ENCODE assay signal across 1 cellular context in the genomic region with DNA sequence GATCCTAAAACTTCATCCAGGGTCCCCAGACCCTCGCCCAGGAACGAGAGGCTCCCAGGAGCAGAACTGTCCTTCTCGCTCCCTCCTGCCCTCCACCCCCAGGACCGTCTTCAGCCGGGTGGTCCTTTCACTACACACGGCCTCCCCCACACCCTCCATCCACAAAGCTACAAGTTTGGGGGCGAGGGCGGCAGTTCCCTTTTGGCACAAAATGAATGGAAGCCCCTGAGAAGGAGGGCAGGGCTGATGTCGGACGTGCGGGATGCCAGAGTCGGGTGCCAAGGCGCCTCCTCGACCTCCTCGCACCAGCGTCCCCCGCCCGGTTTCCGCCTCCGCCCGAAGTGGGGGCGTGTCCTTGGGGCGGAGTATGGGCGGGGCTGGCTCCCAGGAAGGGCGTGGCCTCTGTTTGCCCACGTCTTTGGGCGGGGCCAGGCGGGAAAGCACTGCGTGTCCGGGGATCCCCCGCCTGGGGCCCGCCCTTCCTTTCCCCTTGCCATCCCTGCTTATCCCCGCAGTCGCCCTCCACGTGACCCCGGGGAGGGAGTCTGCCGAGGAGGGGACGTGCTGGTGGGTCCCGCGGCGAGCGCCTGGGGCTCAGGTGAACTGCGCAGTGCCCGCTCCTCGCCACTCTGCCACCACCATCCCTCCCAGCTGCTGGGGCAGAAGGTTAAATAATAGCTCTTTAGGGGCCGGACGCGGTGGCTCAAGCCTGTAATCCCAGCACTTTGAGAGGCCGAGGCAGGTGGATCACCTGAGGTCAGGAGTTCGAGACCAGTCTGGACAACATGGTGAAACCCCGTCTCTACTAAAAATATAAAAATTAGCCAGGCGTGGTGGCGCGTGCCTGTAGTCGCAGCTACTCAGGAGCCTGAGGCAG.
TF ChIP-seq lines count a peak whose summit lies in the region.

No MANE protein-coding gene starts in this region.

TF ChIP-seq in K562, 482 proteins besides CTCF, POLR2A, EP300 and RAD21 (continued from another document and continues in another):
- TF ChIP-seq RERE (CRISPR knock-in tag; IDR thresholded peaks at IDR 0.05; ENCODE audit: borderline replicate concordance) = no peak
- peak; percentile 52; the same call in 1 of the 2 replicates for TF ChIP-seq HDAC2 (IDR thresholded peaks at IDR 0.05)
- no peak for TF ChIP-seq POLR3A (IDR thresholded peaks at IDR 0.05; ENCODE audit: borderline replicate concordance, extremely low read depth, insufficient read depth, insufficient read length)
- TF ChIP-seq GTF2A2 (tag; IDR thresholded peaks at IDR 0.05) = no peak
- no peak for TF ChIP-seq ZNF174 (CRISPR knock-in tag; IDR thresholded peaks at IDR 0.05)
- no peak for TF ChIP-seq HSF4 (CRISPR knock-in tag; IDR thresholded peaks at IDR 0.05; ENCODE audit: borderline replicate concordance)
- TF ChIP-seq NCOA4 (IDR thresholded peaks at IDR 0.05; ENCODE audit: partially characterized antibody) = no peak
- no peak for TF ChIP-seq POLR3G (IDR thresholded peaks at IDR 0.05; ENCODE audit: extremely low read depth, insufficient read length, insufficient replicate concordance)
- TF ChIP-seq ETV1 (tag; conservative IDR thresholded peaks at IDR 0.05; ENCODE audit: low read depth) = 0 out of 2 replicates have a peak, but pooled peaks have one; percentile 10
- TF ChIP-seq ZHX1 (conservative IDR thresholded peaks at IDR 0.05; ENCODE audit: low read length) = no peak
- TF ChIP-seq COPS2 (conservative IDR thresholded peaks at IDR 0.05) = no peak
- TF ChIP-seq, protein P1, sequence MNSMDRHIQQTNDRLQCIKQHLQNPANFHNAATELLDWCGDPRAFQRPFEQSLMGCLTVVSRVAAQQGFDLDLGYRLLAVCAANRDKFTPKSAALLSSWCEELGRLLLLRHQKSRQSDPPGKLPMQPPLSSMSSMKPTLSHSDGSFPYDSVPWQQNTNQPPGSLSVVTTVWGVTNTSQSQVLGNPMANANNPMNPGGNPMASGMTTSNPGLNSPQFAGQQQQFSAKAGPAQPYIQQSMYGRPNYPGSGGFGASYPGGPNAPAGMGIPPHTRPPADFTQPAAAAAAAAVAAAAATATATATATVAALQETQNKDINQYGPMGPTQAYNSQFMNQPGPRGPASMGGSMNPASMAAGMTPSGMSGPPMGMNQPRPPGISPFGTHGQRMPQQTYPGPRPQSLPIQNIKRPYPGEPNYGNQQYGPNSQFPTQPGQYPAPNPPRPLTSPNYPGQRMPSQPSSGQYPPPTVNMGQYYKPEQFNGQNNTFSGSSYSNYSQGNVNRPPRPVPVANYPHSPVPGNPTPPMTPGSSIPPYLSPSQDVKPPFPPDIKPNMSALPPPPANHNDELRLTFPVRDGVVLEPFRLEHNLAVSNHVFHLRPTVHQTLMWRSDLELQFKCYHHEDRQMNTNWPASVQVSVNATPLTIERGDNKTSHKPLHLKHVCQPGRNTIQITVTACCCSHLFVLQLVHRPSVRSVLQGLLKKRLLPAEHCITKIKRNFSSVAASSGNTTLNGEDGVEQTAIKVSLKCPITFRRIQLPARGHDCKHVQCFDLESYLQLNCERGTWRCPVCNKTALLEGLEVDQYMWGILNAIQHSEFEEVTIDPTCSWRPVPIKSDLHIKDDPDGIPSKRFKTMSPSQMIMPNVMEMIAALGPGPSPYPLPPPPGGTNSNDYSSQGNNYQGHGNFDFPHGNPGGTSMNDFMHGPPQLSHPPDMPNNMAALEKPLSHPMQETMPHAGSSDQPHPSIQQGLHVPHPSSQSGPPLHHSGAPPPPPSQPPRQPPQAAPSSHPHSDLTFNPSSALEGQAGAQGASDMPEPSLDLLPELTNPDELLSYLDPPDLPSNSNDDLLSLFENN (IDR thresholded peaks at IDR 0.05; ENCODE audit: low read depth in 2 of 2, low read length in 2 of 2) = no peak
- TF ChIP-seq RBM17 (IDR thresholded peaks at IDR 0.05; ENCODE audit: borderline replicate concordance, low read depth, low read length) = no peak
- no peak for TF ChIP-seq CREBBP (IDR thresholded peaks at IDR 0.05; ENCODE audit: low read depth, low read length)
- TF ChIP-seq CREB3 (tag; conservative IDR thresholded peaks at IDR 0.05; ENCODE audit: low read depth) = no peak; the same call in 1 of the 2 replicates
- TF ChIP-seq MTA3 (IDR thresholded peaks at IDR 0.05; ENCODE audit: borderline replicate concordance) = 0 out of 2 replicates have a peak, but pooled peaks have one; percentile 73
- TF ChIP-seq ZNF212 (CRISPR knock-in tag; IDR thresholded peaks at IDR 0.05) = no peak
- no peak for TF ChIP-seq ZKSCAN1 (IDR thresholded peaks at IDR 0.05; ENCODE audit: low read depth, low read length)
- TF ChIP-seq GATA2 (CRISPR knock-in tag; IDR thresholded peaks at IDR 0.05) = no peak
- peak in 1 of 2 experiments; percentile 61; a peak in 2 of 4 replicates for TF ChIP-seq HDAC1 (IDR thresholded peaks at IDR 0.05)
- no peak for TF ChIP-seq PTRF (tag; IDR thresholded peaks at IDR 0.05)
- TF ChIP-seq ZFP36 (IDR thresholded peaks at IDR 0.05; ENCODE audit: low read depth, low read length, partially characterized antibody) = no peak
- TF ChIP-seq KLF1 (tag; IDR thresholded peaks at IDR 0.05) = peak; percentile 84; the same call in 1 of the 2 replicates
- TF ChIP-seq POLR2G (IDR thresholded peaks at IDR 0.05; ENCODE audit: low read depth, low read length) = peak; percentile 84
- TF ChIP-seq GABPA (tag; conservative IDR thresholded peaks at IDR 0.05; ENCODE audit: low read depth) = peak; percentile 67
- no peak for TF ChIP-seq C11orf30 (IDR thresholded peaks at IDR 0.05; ENCODE audit: low read depth)
- TF ChIP-seq, protein P2, sequence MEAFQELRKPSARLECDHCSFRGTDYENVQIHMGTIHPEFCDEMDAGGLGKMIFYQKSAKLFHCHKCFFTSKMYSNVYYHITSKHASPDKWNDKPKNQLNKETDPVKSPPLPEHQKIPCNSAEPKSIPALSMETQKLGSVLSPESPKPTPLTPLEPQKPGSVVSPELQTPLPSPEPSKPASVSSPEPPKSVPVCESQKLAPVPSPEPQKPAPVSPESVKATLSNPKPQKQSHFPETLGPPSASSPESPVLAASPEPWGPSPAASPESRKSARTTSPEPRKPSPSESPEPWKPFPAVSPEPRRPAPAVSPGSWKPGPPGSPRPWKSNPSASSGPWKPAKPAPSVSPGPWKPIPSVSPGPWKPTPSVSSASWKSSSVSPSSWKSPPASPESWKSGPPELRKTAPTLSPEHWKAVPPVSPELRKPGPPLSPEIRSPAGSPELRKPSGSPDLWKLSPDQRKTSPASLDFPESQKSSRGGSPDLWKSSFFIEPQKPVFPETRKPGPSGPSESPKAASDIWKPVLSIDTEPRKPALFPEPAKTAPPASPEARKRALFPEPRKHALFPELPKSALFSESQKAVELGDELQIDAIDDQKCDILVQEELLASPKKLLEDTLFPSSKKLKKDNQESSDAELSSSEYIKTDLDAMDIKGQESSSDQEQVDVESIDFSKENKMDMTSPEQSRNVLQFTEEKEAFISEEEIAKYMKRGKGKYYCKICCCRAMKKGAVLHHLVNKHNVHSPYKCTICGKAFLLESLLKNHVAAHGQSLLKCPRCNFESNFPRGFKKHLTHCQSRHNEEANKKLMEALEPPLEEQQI (IDR thresholded peaks at IDR 0.05) = no peak
- TF ChIP-seq ILF3 (IDR thresholded peaks at IDR 0.05; ENCODE audit: borderline replicate concordance) = no peak
- no peak for TF ChIP-seq MEF2A (IDR thresholded peaks at IDR 0.05; ENCODE audit: control insufficient read depth, low read depth, low read length)
- TF ChIP-seq TRIM24 (IDR thresholded peaks at IDR 0.05) = no peak
- TF ChIP-seq ZNF77 (CRISPR knock-in tag; IDR thresholded peaks at IDR 0.05) = no peak
- no peak for TF ChIP-seq ZNF184 (CRISPR knock-in tag; IDR thresholded peaks at IDR 0.05)
- peak; percentile 39; the same call in 1 of the 2 replicates for TF ChIP-seq HLTF (IDR thresholded peaks at IDR 0.05)
- TF ChIP-seq EGR1 (conservative IDR thresholded peaks at IDR 0.05) = peak; percentile 90
- no peak for TF ChIP-seq JUNB (CRISPR knock-in tag; conservative IDR thresholded peaks at IDR 0.05)
- TF ChIP-seq, protein P3, sequence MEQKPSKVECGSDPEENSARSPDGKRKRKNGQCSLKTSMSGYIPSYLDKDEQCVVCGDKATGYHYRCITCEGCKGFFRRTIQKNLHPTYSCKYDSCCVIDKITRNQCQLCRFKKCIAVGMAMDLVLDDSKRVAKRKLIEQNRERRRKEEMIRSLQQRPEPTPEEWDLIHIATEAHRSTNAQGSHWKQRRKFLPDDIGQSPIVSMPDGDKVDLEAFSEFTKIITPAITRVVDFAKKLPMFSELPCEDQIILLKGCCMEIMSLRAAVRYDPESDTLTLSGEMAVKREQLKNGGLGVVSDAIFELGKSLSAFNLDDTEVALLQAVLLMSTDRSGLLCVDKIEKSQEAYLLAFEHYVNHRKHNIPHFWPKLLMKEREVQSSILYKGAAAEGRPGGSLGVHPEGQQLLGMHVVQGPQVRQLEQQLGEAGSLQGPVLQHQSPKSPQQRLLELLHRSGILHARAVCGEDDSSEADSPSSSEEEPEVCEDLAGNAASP (IDR thresholded peaks at IDR 0.05) = no peak
- TF ChIP-seq ZEB2 (IDR thresholded peaks at IDR 0.05) = no peak
- TF ChIP-seq L3MBTL2 (IDR thresholded peaks at IDR 0.05) = peak; percentile 74
- peak; percentile 27 for TF ChIP-seq TBP (optimal IDR thresholded peaks at IDR 0.05; ENCODE audit: low read depth, low read length)
- no peak for TF ChIP-seq MAFK (IDR thresholded peaks at IDR 0.05; ENCODE audit: low read length)
- TF ChIP-seq PHB2 (IDR thresholded peaks at IDR 0.05; ENCODE audit: low read depth) = no peak
- no peak for TF ChIP-seq NR3C1 (CRISPR knock-in tag; IDR thresholded peaks at IDR 0.05)
- peak; percentile 83 for TF ChIP-seq RB1 (IDR thresholded peaks at IDR 0.05; ENCODE audit: low read depth)
- no peak for TF ChIP-seq CCAR2 (IDR thresholded peaks at IDR 0.05; ENCODE audit: low read depth, low read length)
- TF ChIP-seq ID3 (CRISPR knock-in tag; IDR thresholded peaks at IDR 0.05) = no peak
- TF ChIP-seq ID3 (tag; IDR thresholded peaks at IDR 0.05) = 0 out of 2 replicates have a peak, but pooled peaks have one; percentile 14
- TF ChIP-seq HNRNPL (IDR thresholded peaks at IDR 0.05; ENCODE audit: low read depth, low read length) = peak; percentile 83
- no peak; the same call in 1 of the 2 replicates for TF ChIP-seq ZFX (CRISPR knock-in tag; IDR thresholded peaks at IDR 0.05)
- TF ChIP-seq PTTG1 (tag; IDR thresholded peaks at IDR 0.05; ENCODE audit: low read depth) = no peak
- no peak for TF ChIP-seq ZNF124 (CRISPR knock-in tag; IDR thresholded peaks at IDR 0.05)
